8 cellular contexts compared by ENCODE assay signal in the genomic region with DNA sequence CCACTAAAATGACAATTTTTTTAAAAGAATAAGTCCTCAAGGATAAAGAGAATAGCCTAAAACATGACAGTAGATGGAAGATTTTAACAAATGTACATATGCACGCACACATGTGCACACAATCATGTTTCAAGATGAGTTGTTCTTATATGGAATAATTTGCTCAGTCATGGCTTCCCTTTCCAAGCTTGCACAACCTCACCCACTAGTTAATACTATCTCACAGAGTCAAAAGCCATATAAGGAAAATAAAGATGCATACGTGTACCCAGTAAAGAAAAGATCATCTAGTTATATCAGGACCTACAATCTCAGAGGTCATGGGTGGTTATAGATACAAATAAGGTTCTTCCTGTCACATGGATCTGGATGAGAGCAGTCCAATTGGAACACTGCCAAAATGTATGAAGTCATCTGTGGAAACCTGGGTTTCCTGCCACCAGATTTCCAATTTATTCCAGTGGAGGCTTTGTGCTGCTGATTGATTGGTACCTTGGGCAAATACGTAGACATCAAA. TPM values are rescaled to one million over a fixed set of nuclear protein-coding genes. Genes with fewer than 3 reads are reported as not detected.
A peak's percentile ranks its signal among the peaks of the same experiment; 100 is the strongest.
DNase-seq lines count a peak whose midpoint lies in the region; ATAC-seq and TF ChIP-seq lines count a peak whose summit lies in the region.
"Had no signal": no experiment of that assay in that cellular context is flagged by ENCODE, and none has a peak within 500 bp of the region (broad histone marks: within the 10 kb centered on the region; RNA-seq: fewer than 3 reads in every experiment).

No MANE protein-coding gene starts in this region.

- DNase-seq in HT1080 (ENCODE audit: low read depth) (peak; percentile 83), NCI-H226 (peak; percentile 12), choroid plexus epithelial cell (ENCODE audit: low read depth) (peak; percentile 78), sciatic nerve (ENCODE audit: low spot score) (no peak), coronary artery (ENCODE audit: low spot score) (no peak)
- no peak for DNase-seq in activated CD4-positive, CD25-positive, alpha-beta regulatory T cell treated with anti-CD3 and anti-CD28 coated beads, Interleukin-2, amount 50 U/mL, for 72 hours
- DNase-seq: activated naive CD8-positive, alpha-beta T cell treated with anti-CD3 and anti-CD28 coated beads, Interleukin-2, amount 10 ng/mL, durations not matched to agents 7 days and 5 days had no signal

- intact Hi-C loops in sciatic nerve (cut with DNase I), result no loop called here

- peak; percentile 51 for ATAC-seq in sciatic nerve
- ATAC-seq in GM18868 (IDR thresholded peaks at IDR 0.05; ENCODE audit: unreplicated experiment), result no peak

- no peak overlapping the region for H3K4me3 ChIP-seq in choroid plexus epithelial cell (ENCODE audit: low read depth, low read length)
- H3K4me3 ChIP-seq in coronary artery, result no peak overlapping the region

- no peak for TF ChIP-seq CTCF in choroid plexus epithelial cell (conservative IDR thresholded peaks at IDR 0.05; ENCODE audit: low read depth, low read length)
- no peak for TF ChIP-seq CTCF in coronary artery (IDR thresholded peaks at IDR 0.05)

- H3K27ac ChIP-seq in coronary artery, result no peak overlapping the region

RNA-seq across cellular contexts. Expression of a gene that starts 56.1 kb away (rescaled TPM):
- total RNA-seq in HT1080 (2014; rRNA removed; shearing (Covaris generic)), result 11.1 and 11.4 TPM in 2 replicates
- 10.6 and 12.1 TPM in 2 replicates for polyA plus RNA-seq in HT1080 (2015; cell fraction: cytosol; rRNA removed)
- 15.2 and 16.5 TPM in 2 replicates for polyA plus RNA-seq in HT1080 (2015; cell fraction: nucleus; rRNA removed)
- 39.9 TPM for total RNA-seq in sciatic nerve

Comparison
In these comparisons a context has a peak if more than half of its experiments do, and no peak if none do; other contexts are left out.
1. DNase-seq: peak in HT1080 (single experiment), NCI-H226 (single experiment) and choroid plexus epithelial cell (single experiment); none in sciatic nerve (single experiment), activated CD4-positive, CD25-positive, alpha-beta regulatory T cell treated with anti-CD3 and anti-CD28 coated beads, Interleukin-2, amount 50 U/mL, for 72 hours (single experiment) and coronary artery (single experiment).